In genomic region chr16:22962905-22963304, GRCh38 we compare ENCODE assay signal across 28 cellular contexts.
"Had no signal": no experiment of that assay in that cellular context is flagged by ENCODE, and none has a peak within 500 bp of the region (broad histone marks: within the 10 kb centered on the region; RNA-seq: fewer than 3 reads in every experiment).

No MANE protein-coding gene starts in this region.

- H3K27ac Mint-ChIP-seq: activated B cell treated with CpG ODN at 0.5 μM for 24 hours; activated CD4-positive, alpha-beta memory T cell treated with anti-CD3 and anti-CD28 coated beads for 36 hours; activated CD8-positive, alpha-beta memory T cell treated with anti-CD3 and anti-CD28 coated beads, Interleukin-2, amount 10 ng/mL, durations not matched to agents 7 days and 5 days; activated CD8-positive, alpha-beta T cell treated with anti-CD3 and anti-CD28 coated beads, Interleukin-2, amount 10 ng/mL, durations not matched to agents 7 days and 5 days; activated naive CD8-positive, alpha-beta T cell; dendritic cell treated with granulocyte-macrophage colony-stimulating factor and Interleukin-4, amounts not matched to agents 40 ng/mL and 50 ng/mL, for 4 days; endodermal cell had no signal

- ATAC-seq: activated CD4-positive, CD25-positive, alpha-beta regulatory T cell treated with anti-CD3 and anti-CD28 coated beads, Interleukin-2, amount 50 U/mL, for 24 hours; activated CD8-positive, alpha-beta memory T cell treated with anti-CD3 and anti-CD28 coated beads, Interleukin-2, amount 10 ng/mL, durations not matched to agents 7 days and 5 days; activated CD8-positive, alpha-beta T cell treated with anti-CD3 and anti-CD28 coated beads, Interleukin-2, amount 10 ng/mL, durations not matched to agents 7 days and 5 days; esophagus mucosa had no signal

- DNase-seq: activated B cell treated with CpG ODN at 0.5 μM for 24 hours; activated CD4-positive, alpha-beta memory T cell treated with anti-CD3 and anti-CD28 coated beads for 36 hours; activated CD4-positive, alpha-beta T cell treated with anti-CD3 and anti-CD28 coated beads for 48 hours; activated CD8-positive, alpha-beta memory T cell treated with anti-CD3 and anti-CD28 coated beads, Interleukin-2, amount 10 ng/mL, durations not matched to agents 7 days and 5 days; activated CD8-positive, alpha-beta memory T cell treated with anti-CD3 and anti-CD28 coated beads, Interleukin-2, amount 50 U/mL, for 4 hours; activated CD8-positive, alpha-beta T cell treated with anti-CD3 and anti-CD28 coated beads, Interleukin-2, amount 10 ng/mL, durations not matched to agents 7 days and 5 days; activated effector memory CD4-positive, alpha-beta T cell treated with Interleukin-2 at 50 U/mL for 16 hours; activated gamma-delta T cell treated with Interleukin-2 at 50 U/mL for 16 hours; activated naive CD4-positive, alpha-beta T cell treated with anti-CD3 and anti-CD28 coated beads, Interleukin-2, amount 50 U/mL, for 16 hours; activated naive CD4-positive, alpha-beta T cell treated with Interleukin-2 at 50 U/mL for 16 hours; activated T-cell treated with anti-CD3 and anti-CD28 coated beads, Interleukin-2, amount 50 U/mL, for 1 hour; activated T-cell treated with anti-CD3 and anti-CD28 coated beads, Interleukin-2, amount 50 U/mL, for 48 hours; amniotic stem cell; anterior cingulate cortex; brain microvascular endothelial cell; dorsolateral prefrontal cortex; effector memory CD4-positive, alpha-beta T cell; foreskin fibroblast; head of caudate nucleus; T-helper 2 cell had no signal

- H3K4me3 ChIP-seq: coronary artery, dorsolateral prefrontal cortex had no signal

- H3K27me3 ChIP-seq: brain microvascular endothelial cell had no signal

- H3K27ac ChIP-seq: brain microvascular endothelial cell, coronary artery, dorsolateral prefrontal cortex, VCaP had no signal

- H3K4me1 Mint-ChIP-seq: activated B cell treated with CpG ODN at 0.5 μM for 24 hours; activated CD8-positive, alpha-beta memory T cell treated with anti-CD3 and anti-CD28 coated beads, Interleukin-2, amount 10 ng/mL, durations not matched to agents 7 days and 5 days; central memory CD8-positive, alpha-beta T cell; endodermal cell had no signal

- H3K9me3 Mint-ChIP-seq: central memory CD8-positive, alpha-beta T cell; dendritic cell treated with granulocyte-macrophage colony-stimulating factor and Interleukin-4, amounts not matched to agents 40 ng/mL and 50 ng/mL, for 4 days had no signal

- H3K4me3 Mint-ChIP-seq: activated B cell treated with CpG ODN at 0.5 μM for 24 hours; activated CD4-positive, alpha-beta memory T cell treated with anti-CD3 and anti-CD28 coated beads for 36 hours; activated CD8-positive, alpha-beta memory T cell treated with anti-CD3 and anti-CD28 coated beads, Interleukin-2, amount 10 ng/mL, durations not matched to agents 7 days and 5 days; activated CD8-positive, alpha-beta T cell treated with anti-CD3 and anti-CD28 coated beads, Interleukin-2, amount 10 ng/mL, durations not matched to agents 7 days and 5 days; activated naive CD8-positive, alpha-beta T cell; central memory CD8-positive, alpha-beta T cell; dendritic cell treated with granulocyte-macrophage colony-stimulating factor and Interleukin-4, amounts not matched to agents 40 ng/mL and 50 ng/mL, for 4 days; endodermal cell had no signal

- H3K36me3 Mint-ChIP-seq: activated CD8-positive, alpha-beta memory T cell treated with anti-CD3 and anti-CD28 coated beads, Interleukin-2, amount 10 ng/mL, durations not matched to agents 7 days and 5 days; activated naive CD8-positive, alpha-beta T cell had no signal

- H3K36me3 ChIP-seq: brain microvascular endothelial cell had no signal
